In genomic region chr12:131948166-131948712, GRCh38 we compare ENCODE assay signal across 12 cellular contexts. TPM values are rescaled to one million over a fixed set of nuclear protein-coding genes. Genes with fewer than 3 reads are reported as not detected.
DNase-seq lines count a peak whose midpoint lies in the region; ATAC-seq and TF ChIP-seq lines count a peak whose summit lies in the region.
"Had no signal": no experiment of that assay in that cellular context is flagged by ENCODE, and none has a peak within 500 bp of the region (broad histone marks: within the 10 kb centered on the region; RNA-seq: fewer than 3 reads in every experiment).

No MANE protein-coding gene starts in this region.

- no peak for DNase-seq in activated CD4-positive, alpha-beta T cell treated with anti-CD3 and anti-CD28 coated beads, Interleukin-2, amount 10 ng/mL, durations not matched to agents 24 days and 14 days
- DNase-seq in activated CD4-positive, alpha-beta T cell treated with anti-CD3 and anti-CD28 coated beads, Interleukin-2, amount 50 U/mL, for 48 hours = no peak
- DNase-seq in activated CD8-positive, alpha-beta T cell treated with anti-CD3 and anti-CD28 coated beads, Interleukin-2, amount 10 ng/mL, durations not matched to agents 7 days and 5 days = no peak
- DNase-seq in stimulated activated naive CD8-positive, alpha-beta T cell treated with anti-CD3 and anti-CD28 coated beads, Interleukin-15, amount 100 ng/mL, for 72 hours = peak in 1 of 2 donors; percentile 5
- DNase-seq in substantia nigra (lab: John Stamatoyannopoulos, UW) = no peak
- DNase-seq: activated CD4-positive, alpha-beta T cell treated with anti-CD3 and anti-CD28 coated beads for 1 hour; NCI-H526 treated with DMSO at 0.1 percent for 48 hours had no signal

- WGBS in gastroesophageal sphincter (ENCODE audit: low coverage in 1 of 2), 2 donors = 86% methylated on average over 1 of the region's 1 CpG; no CpG with 5 or more reads in 1 of the 2 donors

- no peaks in the 10 kb centered on the region for H3K9me3 ChIP-seq in gastroesophageal sphincter
- H3K9me3 ChIP-seq: A549 had no signal

- TF ChIP-seq CTCF in gastroesophageal sphincter (IDR thresholded peaks at IDR 0.05) = no peak

- H3K9me3 Mint-ChIP-seq in activated CD4-positive, alpha-beta T cell treated with anti-CD3 and anti-CD28 coated beads, Interleukin-2, amount 10 ng/mL, durations not matched to agents 24 days and 14 days = no peaks in the 10 kb centered on the region
- H3K9me3 Mint-ChIP-seq in activated CD8-positive, alpha-beta T cell treated with anti-CD3 and anti-CD28 coated beads, Interleukin-2, amount 10 ng/mL, durations not matched to agents 7 days and 5 days (ENCODE audit: insufficient read depth) = no peaks in the 10 kb centered on the region
- H3K9me3 Mint-ChIP-seq in stimulated activated naive CD8-positive, alpha-beta T cell treated with anti-CD3 and anti-CD28 coated beads, Interleukin-15, amount 100 ng/mL, for 72 hours = no peaks in the 10 kb centered on the region

- TF ChIP-seq EP300 in gastroesophageal sphincter (IDR thresholded peaks at IDR 0.05) = no peak

- TF ChIP-seq POLR2A in gastroesophageal sphincter (IDR thresholded peaks at IDR 0.05) = no peak

- no peak for ATAC-seq in activated CD8-positive, alpha-beta T cell treated with anti-CD3 and anti-CD28 coated beads, Interleukin-2, amount 10 ng/mL, durations not matched to agents 7 days and 5 days
- ATAC-seq in gastroesophageal sphincter = no peak
- no peak for ATAC-seq in stimulated activated naive CD8-positive, alpha-beta T cell treated with anti-CD3 and anti-CD28 coated beads, Interleukin-15, amount 100 ng/mL, for 72 hours
- ATAC-seq in GM19467 (IDR thresholded peaks at IDR 0.05; ENCODE audit: unreplicated experiment) = no peak
- ATAC-seq in HG03280 (IDR thresholded peaks at IDR 0.05; ENCODE audit: unreplicated experiment) = no peak
- ATAC-seq: A549 had no signal

- POLR2A ChIA-PET in activated CD8-positive, alpha-beta T cell treated with anti-CD3 and anti-CD28 coated beads, Interleukin-2, amount 10 ng/mL, durations not matched to agents 7 days and 5 days (lab: Charles Lee) = no interaction called here

- no peaks in the 10 kb centered on the region for H3K27me3 ChIP-seq in gastroesophageal sphincter
- H3K27me3 ChIP-seq: SJSA1 had no signal

- H3K27ac ChIP-seq in gastroesophageal sphincter (peak overlapping the region in 3 of 4 donors; percentile 78 to 91 (median 89)), substantia nigra (ENCODE audit: low read depth, low read length, poor library complexity, severe bottlenecking) (no peak overlapping the region)
- H3K27ac ChIP-seq: SJSA1 had no signal

- peaks cover 19% of the 10 kb centered on the region for H3K36me3 Mint-ChIP-seq in activated CD4-positive, alpha-beta T cell treated with anti-CD3 and anti-CD28 coated beads, Interleukin-2, amount 10 ng/mL, durations not matched to agents 24 days and 14 days (ENCODE audit: low read depth)
- H3K36me3 Mint-ChIP-seq in activated CD8-positive, alpha-beta T cell treated with anti-CD3 and anti-CD28 coated beads, Interleukin-2, amount 10 ng/mL, durations not matched to agents 7 days and 5 days (ENCODE audit: low read depth) = peaks cover 16% of the 10 kb centered on the region

- peaks cover 0 to 36% (median 9%) of the 10 kb centered on the region in 3 donors for H3K4me1 ChIP-seq in gastroesophageal sphincter

- peak overlapping the region; percentile 11 for H3K4me3 Mint-ChIP-seq in activated CD4-positive, alpha-beta T cell treated with anti-CD3 and anti-CD28 coated beads, Interleukin-2, amount 10 ng/mL, durations not matched to agents 24 days and 14 days
- peak overlapping the region; percentile 78 for H3K4me3 Mint-ChIP-seq in activated CD8-positive, alpha-beta T cell treated with anti-CD3 and anti-CD28 coated beads, Interleukin-2, amount 10 ng/mL, durations not matched to agents 7 days and 5 days
- peak overlapping the region; percentile 40 to 54 for H3K4me3 Mint-ChIP-seq in stimulated activated naive CD8-positive, alpha-beta T cell treated with anti-CD3 and anti-CD28 coated beads, Interleukin-15, amount 100 ng/mL, for 72 hours

- CTCF ChIA-PET in activated CD8-positive, alpha-beta T cell treated with anti-CD3 and anti-CD28 coated beads, Interleukin-2, amount 10 ng/mL, durations not matched to agents 7 days and 5 days (lab: Charles Lee) = no interaction called here

- H3K27ac Mint-ChIP-seq in activated CD4-positive, alpha-beta T cell treated with anti-CD3 and anti-CD28 coated beads, Interleukin-2, amount 10 ng/mL, durations not matched to agents 24 days and 14 days = peak overlapping the region; percentile 90
- peak overlapping the region; percentile 84 for H3K27ac Mint-ChIP-seq in activated CD8-positive, alpha-beta T cell treated with anti-CD3 and anti-CD28 coated beads, Interleukin-2, amount 10 ng/mL, durations not matched to agents 7 days and 5 days
- H3K27ac Mint-ChIP-seq in stimulated activated naive CD8-positive, alpha-beta T cell treated with anti-CD3 and anti-CD28 coated beads, Interleukin-15, amount 100 ng/mL, for 72 hours = peak overlapping the region; percentile 45 to 73

- no peak overlapping the region for H3K4me3 ChIP-seq in gastroesophageal sphincter
- H3K4me3 ChIP-seq: A549, SJSA1 had no signal

- intact Hi-C loops in activated CD4-positive, alpha-beta T cell treated with anti-CD3 and anti-CD28 coated beads, Interleukin-2, amount 10 ng/mL, durations not matched to agents 24 days and 14 days (cut with micrococcal nuclease) = loop anchor here (5.0 to 10.0 kb wide), 3 partner anchors 116 to 1073 kb away; partner anchors contain the start of gene RAN

- peaks cover 0 to 19% of the 10 kb centered on the region in 2 donors for H3K36me3 ChIP-seq in gastroesophageal sphincter

- H3K4me1 Mint-ChIP-seq in activated CD4-positive, alpha-beta T cell treated with anti-CD3 and anti-CD28 coated beads, Interleukin-2, amount 10 ng/mL, durations not matched to agents 24 days and 14 days = peaks cover 26% of the 10 kb centered on the region
- peaks cover 33% of the 10 kb centered on the region for H3K4me1 Mint-ChIP-seq in activated CD8-positive, alpha-beta T cell treated with anti-CD3 and anti-CD28 coated beads, Interleukin-2, amount 10 ng/mL, durations not matched to agents 7 days and 5 days (ENCODE audit: low read depth)
- H3K4me1 Mint-ChIP-seq in stimulated activated naive CD8-positive, alpha-beta T cell treated with anti-CD3 and anti-CD28 coated beads, Interleukin-15, amount 100 ng/mL, for 72 hours = peaks cover 36% of the 10 kb centered on the region

- H3K27me3 Mint-ChIP-seq in activated CD4-positive, alpha-beta T cell treated with anti-CD3 and anti-CD28 coated beads, Interleukin-2, amount 10 ng/mL, durations not matched to agents 24 days and 14 days = no peaks in the 10 kb centered on the region
- no peaks in the 10 kb centered on the region for H3K27me3 Mint-ChIP-seq in activated CD8-positive, alpha-beta T cell treated with anti-CD3 and anti-CD28 coated beads, Interleukin-2, amount 10 ng/mL, durations not matched to agents 7 days and 5 days (ENCODE audit: low read depth)
- no peaks in the 10 kb centered on the region for H3K27me3 Mint-ChIP-seq in stimulated activated naive CD8-positive, alpha-beta T cell treated with anti-CD3 and anti-CD28 coated beads, Interleukin-15, amount 100 ng/mL, for 72 hours

RNA-seq across cellular contexts. Expression of gene EP400, which starts 1.5 kb away (rescaled TPM):
- total RNA-seq in activated CD4-positive, alpha-beta T cell treated with anti-CD3 and anti-CD28 coated beads, Interleukin-2, amount 10 ng/mL, durations not matched to agents 24 days and 14 days = 66.2 and 66.5 TPM in 2 replicates
- 10 to 100 TPM; 58.0 to 58.8 TPM for total RNA-seq in activated CD8-positive, alpha-beta T cell treated with anti-CD3 and anti-CD28 coated beads, Interleukin-2, amount 10 ng/mL, durations not matched to agents 7 days and 5 days
- 10 to 100 TPM; 12.6 to 28.0 (median 22.8) TPM for total RNA-seq in gastroesophageal sphincter

RNA-seq across cellular contexts. Expression of gene PUS1, which starts 19.2 kb away (rescaled TPM):
- total RNA-seq in activated CD4-positive, alpha-beta T cell treated with anti-CD3 and anti-CD28 coated beads, Interleukin-2, amount 10 ng/mL, durations not matched to agents 24 days and 14 days = 91.6 and 97.0 TPM in 2 replicates
- 10 to 100 TPM; 57.3 to 64.7 TPM for total RNA-seq in activated CD8-positive, alpha-beta T cell treated with anti-CD3 and anti-CD28 coated beads, Interleukin-2, amount 10 ng/mL, durations not matched to agents 7 days and 5 days
- total RNA-seq in gastroesophageal sphincter = 10 to 100 TPM in 2 of 4 donors, 1 to 10 TPM in 2; 7.2 to 28.2 (median 13.1) TPM

RNA-seq across cellular contexts. Expression of gene ULK1, which starts 53.8 kb away (rescaled TPM):
- total RNA-seq in activated CD4-positive, alpha-beta T cell treated with anti-CD3 and anti-CD28 coated beads, Interleukin-2, amount 10 ng/mL, durations not matched to agents 24 days and 14 days = 25.3 and 25.7 TPM in 2 replicates
- 10 to 100 TPM; 17.1 to 20.6 TPM for total RNA-seq in activated CD8-positive, alpha-beta T cell treated with anti-CD3 and anti-CD28 coated beads, Interleukin-2, amount 10 ng/mL, durations not matched to agents 7 days and 5 days
- 10 to 100 TPM; 10.0 to 34.2 (median 21.8) TPM for total RNA-seq in gastroesophageal sphincter

Comparison
In these comparisons a context has a peak if more than half of its experiments do, and no peak if none do; other contexts are left out.
1. H3K4me3 Mint-ChIP-seq: peak in every context shown above with its lines; median percentile 78 in activated CD8-positive, alpha-beta T cell treated with anti-CD3 and anti-CD28 coated beads, Interleukin-2, amount 10 ng/mL, durations not matched to agents 7 days and 5 days; 47 in stimulated activated naive CD8-positive, alpha-beta T cell treated with anti-CD3 and anti-CD28 coated beads, Interleukin-15, amount 100 ng/mL, for 72 hours; 11 in activated CD4-positive, alpha-beta T cell treated with anti-CD3 and anti-CD28 coated beads, Interleukin-2, amount 10 ng/mL, durations not matched to agents 24 days and 14 days.